1 cellular context compared by ENCODE assay signal in genomic region chr15:80780416-80781221, GRCh38.
TF ChIP-seq lines count a peak whose summit lies in the region.

No MANE protein-coding gene starts in this region.

TF ChIP-seq in HepG2, 621 proteins besides CTCF, POLR2A, EP300 and RAD21 (continued from another document and continues in another):
- TF ChIP-seq ZBTB4 (CRISPR knock-in tag; IDR thresholded peaks at IDR 0.05; ENCODE audit: borderline replicate concordance) (no peak), ADNP (CRISPR knock-in tag; IDR thresholded peaks at IDR 0.05) (no peak), ARNT (IDR thresholded peaks at IDR 0.05) (no peak), ZFP41 (CRISPR knock-in tag; IDR thresholded peaks at IDR 0.05; ENCODE audit: borderline replicate concordance) (peak; percentile 52; the same call in 1 of the 2 replicates), ZNF331 (CRISPR knock-in tag; IDR thresholded peaks at IDR 0.05) (peak; percentile 95), KDM5B (CRISPR knock-in tag; IDR thresholded peaks at IDR 0.05; ENCODE audit: borderline replicate concordance) (peak; percentile 82; the same call in 1 of the 2 replicates), ZFP82 (CRISPR knock-in tag; IDR thresholded peaks at IDR 0.05; ENCODE audit: borderline replicate concordance) (0 out of 2 replicates have a peak, but pooled peaks have one; percentile 77), ZNF10 (CRISPR knock-in tag; IDR thresholded peaks at IDR 0.05; ENCODE audit: borderline replicate concordance, low read depth) (no peak), MXI1 (IDR thresholded peaks at IDR 0.05; ENCODE audit: borderline replicate concordance, low read depth, low read length) (peak; percentile 66; the same call in 1 of the 3 replicates), MED8 (CRISPR knock-in tag; IDR thresholded peaks at IDR 0.05; ENCODE audit: insufficient replicate concordance) (no peak), ZNF782 (CRISPR knock-in tag; IDR thresholded peaks at IDR 0.05; ENCODE audit: borderline replicate concordance) (peak; percentile 97; the same call in 1 of the 2 replicates), ATM (IDR thresholded peaks at IDR 0.05; ENCODE audit: borderline replicate concordance) (no peak), CHD2 (IDR thresholded peaks at IDR 0.05; ENCODE audit: low read depth, low read length) (no peak), DMTF1 (CRISPR knock-in tag; IDR thresholded peaks at IDR 0.05) (no peak), KDM3A (CRISPR knock-in tag; IDR thresholded peaks at IDR 0.05; ENCODE audit: low read depth) (peak; percentile 60; the same call in 1 of the 2 replicates), ZNF589 (CRISPR knock-in tag; conservative IDR thresholded peaks at IDR 0.05) (peak; percentile 89; the same call in 1 of the 2 replicates), ZSCAN29 (CRISPR knock-in tag; conservative IDR thresholded peaks at IDR 0.05) (no peak), MEIS1 (CRISPR knock-in tag; IDR thresholded peaks at IDR 0.05; ENCODE audit: borderline replicate concordance) (peak; percentile 84), FOXA1 (IDR thresholded peaks at IDR 0.05) (no peak), FOXA1 (CRISPR knock-in tag; IDR thresholded peaks at IDR 0.05) (0 out of 2 replicates have a peak, but pooled peaks have one; percentile 13), ZNF780A (CRISPR knock-in tag; IDR thresholded peaks at IDR 0.05) (peak; percentile 56; the same call in 1 of the 2 replicates), REST (IDR thresholded peaks at IDR 0.05; ENCODE audit: borderline replicate concordance in 1 of 2, low read depth in 1 of 2, low read length in 2 of 2) (peak in 1 of 2 experiments; percentile 99), ZNF160 (CRISPR knock-in tag; IDR thresholded peaks at IDR 0.05) (peak; percentile 84; the same call in 1 of the 2 replicates), IKZF4 (CRISPR knock-in tag; IDR thresholded peaks at IDR 0.05; ENCODE audit: borderline replicate concordance, low read depth, not compliant biosample characterization) (peak; percentile 89), RFX1 (IDR thresholded peaks at IDR 0.05) (no peak)
- TF ChIP-seq, protein P1, sequence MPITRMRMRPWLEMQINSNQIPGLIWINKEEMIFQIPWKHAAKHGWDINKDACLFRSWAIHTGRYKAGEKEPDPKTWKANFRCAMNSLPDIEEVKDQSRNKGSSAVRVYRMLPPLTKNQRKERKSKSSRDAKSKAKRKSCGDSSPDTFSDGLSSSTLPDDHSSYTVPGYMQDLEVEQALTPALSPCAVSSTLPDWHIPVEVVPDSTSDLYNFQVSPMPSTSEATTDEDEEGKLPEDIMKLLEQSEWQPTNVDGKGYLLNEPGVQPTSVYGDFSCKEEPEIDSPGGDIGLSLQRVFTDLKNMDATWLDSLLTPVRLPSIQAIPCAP (CRISPR knock-in tag; IDR thresholded peaks at IDR 0.05; ENCODE audit: low read depth), result 0 out of 2 replicates have a peak, but pooled peaks have one; percentile 47
- TF ChIP-seq, protein P2, sequence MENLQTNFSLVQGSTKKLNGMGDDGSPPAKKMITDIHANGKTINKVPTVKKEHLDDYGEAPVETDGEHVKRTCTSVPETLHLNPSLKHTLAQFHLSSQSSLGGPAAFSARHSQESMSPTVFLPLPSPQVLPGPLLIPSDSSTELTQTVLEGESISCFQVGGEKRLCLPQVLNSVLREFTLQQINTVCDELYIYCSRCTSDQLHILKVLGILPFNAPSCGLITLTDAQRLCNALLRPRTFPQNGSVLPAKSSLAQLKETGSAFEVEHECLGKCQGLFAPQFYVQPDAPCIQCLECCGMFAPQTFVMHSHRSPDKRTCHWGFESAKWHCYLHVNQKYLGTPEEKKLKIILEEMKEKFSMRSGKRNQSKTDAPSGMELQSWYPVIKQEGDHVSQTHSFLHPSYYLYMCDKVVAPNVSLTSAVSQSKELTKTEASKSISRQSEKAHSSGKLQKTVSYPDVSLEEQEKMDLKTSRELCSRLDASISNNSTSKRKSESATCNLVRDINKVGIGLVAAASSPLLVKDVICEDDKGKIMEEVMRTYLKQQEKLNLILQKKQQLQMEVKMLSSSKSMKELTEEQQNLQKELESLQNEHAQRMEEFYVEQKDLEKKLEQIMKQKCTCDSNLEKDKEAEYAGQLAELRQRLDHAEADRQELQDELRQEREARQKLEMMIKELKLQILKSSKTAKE (CRISPR knock-in tag; IDR thresholded peaks at IDR 0.05; ENCODE audit: borderline replicate concordance), result no peak
- TF ChIP-seq, protein P3, sequence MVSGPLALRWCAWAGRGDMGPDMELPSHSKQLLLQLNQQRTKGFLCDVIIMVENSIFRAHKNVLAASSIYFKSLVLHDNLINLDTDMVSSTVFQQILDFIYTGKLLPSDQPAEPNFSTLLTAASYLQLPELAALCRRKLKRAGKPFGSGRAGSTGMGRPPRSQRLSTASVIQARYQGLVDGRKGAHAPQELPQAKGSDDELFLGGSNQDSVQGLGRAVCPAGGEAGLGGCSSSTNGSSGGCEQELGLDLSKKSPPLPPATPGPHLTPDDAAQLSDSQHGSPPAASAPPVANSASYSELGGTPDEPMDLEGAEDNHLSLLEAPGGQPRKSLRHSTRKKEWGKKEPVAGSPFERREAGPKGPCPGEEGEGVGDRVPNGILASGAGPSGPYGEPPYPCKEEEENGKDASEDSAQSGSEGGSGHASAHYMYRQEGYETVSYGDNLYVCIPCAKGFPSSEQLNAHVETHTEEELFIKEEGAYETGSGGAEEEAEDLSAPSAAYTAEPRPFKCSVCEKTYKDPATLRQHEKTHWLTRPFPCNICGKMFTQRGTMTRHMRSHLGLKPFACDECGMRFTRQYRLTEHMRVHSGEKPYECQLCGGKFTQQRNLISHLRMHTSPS (CRISPR knock-in tag; IDR thresholded peaks at IDR 0.05; ENCODE audit: low read depth), result no peak; the same call in 1 of the 2 replicates
- TF ChIP-seq, protein P4, sequence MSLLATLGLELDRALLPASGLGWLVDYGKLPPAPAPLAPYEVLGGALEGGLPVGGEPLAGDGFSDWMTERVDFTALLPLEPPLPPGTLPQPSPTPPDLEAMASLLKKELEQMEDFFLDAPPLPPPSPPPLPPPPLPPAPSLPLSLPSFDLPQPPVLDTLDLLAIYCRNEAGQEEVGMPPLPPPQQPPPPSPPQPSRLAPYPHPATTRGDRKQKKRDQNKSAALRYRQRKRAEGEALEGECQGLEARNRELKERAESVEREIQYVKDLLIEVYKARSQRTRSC (CRISPR knock-in tag; IDR thresholded peaks at IDR 0.05; ENCODE audit: low read depth), result 0 out of 2 replicates have a peak, but pooled peaks have one; percentile 57
- TF ChIP-seq, protein P5, sequence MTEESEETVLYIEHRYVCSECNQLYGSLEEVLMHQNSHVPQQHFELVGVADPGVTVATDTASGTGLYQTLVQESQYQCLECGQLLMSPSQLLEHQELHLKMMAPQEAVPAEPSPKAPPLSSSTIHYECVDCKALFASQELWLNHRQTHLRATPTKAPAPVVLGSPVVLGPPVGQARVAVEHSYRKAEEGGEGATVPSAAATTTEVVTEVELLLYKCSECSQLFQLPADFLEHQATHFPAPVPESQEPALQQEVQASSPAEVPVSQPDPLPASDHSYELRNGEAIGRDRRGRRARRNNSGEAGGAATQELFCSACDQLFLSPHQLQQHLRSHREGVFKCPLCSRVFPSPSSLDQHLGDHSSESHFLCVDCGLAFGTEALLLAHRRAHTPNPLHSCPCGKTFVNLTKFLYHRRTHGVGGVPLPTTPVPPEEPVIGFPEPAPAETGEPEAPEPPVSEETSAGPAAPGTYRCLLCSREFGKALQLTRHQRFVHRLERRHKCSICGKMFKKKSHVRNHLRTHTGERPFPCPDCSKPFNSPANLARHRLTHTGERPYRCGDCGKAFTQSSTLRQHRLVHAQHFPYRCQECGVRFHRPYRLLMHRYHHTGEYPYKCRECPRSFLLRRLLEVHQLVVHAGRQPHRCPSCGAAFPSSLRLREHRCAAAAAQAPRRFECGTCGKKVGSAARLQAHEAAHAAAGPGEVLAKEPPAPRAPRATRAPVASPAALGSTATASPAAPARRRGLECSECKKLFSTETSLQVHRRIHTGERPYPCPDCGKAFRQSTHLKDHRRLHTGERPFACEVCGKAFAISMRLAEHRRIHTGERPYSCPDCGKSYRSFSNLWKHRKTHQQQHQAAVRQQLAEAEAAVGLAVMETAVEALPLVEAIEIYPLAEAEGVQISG (CRISPR knock-in tag; IDR thresholded peaks at IDR 0.05), result peak; percentile 88
- TF ChIP-seq, protein P6, sequence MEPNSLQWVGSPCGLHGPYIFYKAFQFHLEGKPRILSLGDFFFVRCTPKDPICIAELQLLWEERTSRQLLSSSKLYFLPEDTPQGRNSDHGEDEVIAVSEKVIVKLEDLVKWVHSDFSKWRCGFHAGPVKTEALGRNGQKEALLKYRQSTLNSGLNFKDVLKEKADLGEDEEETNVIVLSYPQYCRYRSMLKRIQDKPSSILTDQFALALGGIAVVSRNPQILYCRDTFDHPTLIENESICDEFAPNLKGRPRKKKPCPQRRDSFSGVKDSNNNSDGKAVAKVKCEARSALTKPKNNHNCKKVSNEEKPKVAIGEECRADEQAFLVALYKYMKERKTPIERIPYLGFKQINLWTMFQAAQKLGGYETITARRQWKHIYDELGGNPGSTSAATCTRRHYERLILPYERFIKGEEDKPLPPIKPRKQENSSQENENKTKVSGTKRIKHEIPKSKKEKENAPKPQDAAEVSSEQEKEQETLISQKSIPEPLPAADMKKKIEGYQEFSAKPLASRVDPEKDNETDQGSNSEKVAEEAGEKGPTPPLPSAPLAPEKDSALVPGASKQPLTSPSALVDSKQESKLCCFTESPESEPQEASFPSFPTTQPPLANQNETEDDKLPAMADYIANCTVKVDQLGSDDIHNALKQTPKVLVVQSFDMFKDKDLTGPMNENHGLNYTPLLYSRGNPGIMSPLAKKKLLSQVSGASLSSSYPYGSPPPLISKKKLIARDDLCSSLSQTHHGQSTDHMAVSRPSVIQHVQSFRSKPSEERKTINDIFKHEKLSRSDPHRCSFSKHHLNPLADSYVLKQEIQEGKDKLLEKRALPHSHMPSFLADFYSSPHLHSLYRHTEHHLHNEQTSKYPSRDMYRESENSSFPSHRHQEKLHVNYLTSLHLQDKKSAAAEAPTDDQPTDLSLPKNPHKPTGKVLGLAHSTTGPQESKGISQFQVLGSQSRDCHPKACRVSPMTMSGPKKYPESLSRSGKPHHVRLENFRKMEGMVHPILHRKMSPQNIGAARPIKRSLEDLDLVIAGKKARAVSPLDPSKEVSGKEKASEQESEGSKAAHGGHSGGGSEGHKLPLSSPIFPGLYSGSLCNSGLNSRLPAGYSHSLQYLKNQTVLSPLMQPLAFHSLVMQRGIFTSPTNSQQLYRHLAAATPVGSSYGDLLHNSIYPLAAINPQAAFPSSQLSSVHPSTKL (CRISPR knock-in tag; IDR thresholded peaks at IDR 0.05), result peak; percentile 74
